11 cellular contexts compared by ENCODE assay signal in genomic region chr6:160348209-160348551, GRCh38. TPM values are rescaled to one million over a fixed set of nuclear protein-coding genes. Genes with fewer than 3 reads are reported as not detected.
A peak's percentile ranks its signal among the peaks of the same experiment; 100 is the strongest.
DNase-seq lines count a peak whose midpoint lies in the region; ATAC-seq and TF ChIP-seq lines count a peak whose summit lies in the region.
"Had no signal": no experiment of that assay in that cellular context is flagged by ENCODE, and none has a peak within 500 bp of the region (broad histone marks: within the 10 kb centered on the region; RNA-seq: fewer than 3 reads in every experiment).

Gene SLC22A3, plus strand, starts transcription at chr6:160348378. Its CDS starts 42 bp downstream, at chr6:160348420.

- peak within 1 kb of the TSS; percentile 20 to 61 for H3K27ac ChIP-seq in esophagus (ENCODE audit: low read depth in 2 of 2, low read length in 1 of 2)

- no peak within 1 kb of the TSS for H3K27ac Mint-ChIP-seq in activated CD8-positive, alpha-beta memory T cell treated with anti-CD3 and anti-CD28 coated beads, Interleukin-2, amount 10 ng/mL, durations not matched to agents 7 days and 5 days
- no peak within 1 kb of the TSS for H3K27ac Mint-ChIP-seq in type B pancreatic cell
- H3K27ac Mint-ChIP-seq in activated CD4-positive, alpha-beta T cell treated with anti-CD3 and anti-CD28 coated beads, Interleukin-2, amount 10 ng/mL, durations not matched to agents 24 days and 14 days, result no peak within 1 kb of the TSS
- H3K27ac Mint-ChIP-seq: HFFc6 had no signal

- WGBS in esophagus, 2 donors, result 1 to 2% methylated on average over 21 to 48 of the region's 48 CpGs

- peaks cover 5% of the 10 kb centered on the region for H3K4me1 Mint-ChIP-seq in activated CD8-positive, alpha-beta memory T cell treated with anti-CD3 and anti-CD28 coated beads, Interleukin-2, amount 10 ng/mL, durations not matched to agents 7 days and 5 days
- H3K4me1 Mint-ChIP-seq in type B pancreatic cell (ENCODE audit: unreplicated experiment), result peaks cover 4% of the 10 kb centered on the region
- peaks cover 3% of the 10 kb centered on the region for H3K4me1 Mint-ChIP-seq in activated CD4-positive, alpha-beta T cell treated with anti-CD3 and anti-CD28 coated beads, Interleukin-2, amount 10 ng/mL, durations not matched to agents 24 days and 14 days

- H3K4me3 ChIP-seq in esophagus (ENCODE audit: low read depth in 1 of 2, low read length in 2 of 2), result peak within 1 kb of the TSS; percentile 64 to 94

- no peaks in the 10 kb centered on the region for H3K27me3 ChIP-seq in esophagus (ENCODE audit: control insufficient read depth in 1 of 2, insufficient read depth in 2 of 2, low read length in 2 of 2)

- H3K4me1 ChIP-seq in esophagus (ENCODE audit: control insufficient read depth in 2 of 2, insufficient read depth in 2 of 2, low read length in 1 of 2), result peaks cover 0 to 6% of the 10 kb centered on the region in 2 donors

- no peak for TF ChIP-seq CTCF in type B pancreatic cell (conservative IDR thresholded peaks at IDR 0.05)

- no peak for DNase-seq in activated CD8-positive, alpha-beta memory T cell treated with anti-CD3 and anti-CD28 coated beads, Interleukin-2, amount 10 ng/mL, durations not matched to agents 7 days and 5 days
- no peak for DNase-seq in activated CD8-positive, alpha-beta memory T cell treated with anti-CD3 and anti-CD28 coated beads for 24 hours
- no peak for DNase-seq in mucosa of gallbladder (ENCODE audit: low spot score)
- no peak for DNase-seq in type B pancreatic cell (ENCODE audit: extremely low spot score, unreplicated experiment)
- DNase-seq in SKM-1 (lab: John Stamatoyannopoulos, UW; ENCODE audit: unreplicated experiment), result no peak
- no peak for DNase-seq in activated CD4-positive, alpha-beta T cell treated with anti-CD3 and anti-CD28 coated beads, Interleukin-2, amount 10 ng/mL, durations not matched to agents 24 days and 14 days
- DNase-seq: HFFc6; NCI-H748 treated with DMSO at 0.1 percent for 48 hours; stimulated activated CD4-positive, alpha-beta T cell treated with anti-CD3 and anti-CD28 coated beads, Interleukin-2, amount 100 ng/mL, for 48 hours had no signal

- H3K36me3 ChIP-seq in esophagus (ENCODE audit: control insufficient read depth in 2 of 2, insufficient read depth in 2 of 2, low read length in 1 of 2), result no peaks in the 10 kb centered on the region

- peak; percentile 20 for ATAC-seq in activated CD8-positive, alpha-beta memory T cell treated with anti-CD3 and anti-CD28 coated beads, Interleukin-2, amount 10 ng/mL, durations not matched to agents 7 days and 5 days
- ATAC-seq in GM19395 (IDR thresholded peaks at IDR 0.05; ENCODE audit: unreplicated experiment), result no peak

- no peaks in the 10 kb centered on the region for H3K9me3 Mint-ChIP-seq in activated CD8-positive, alpha-beta memory T cell treated with anti-CD3 and anti-CD28 coated beads, Interleukin-2, amount 10 ng/mL, durations not matched to agents 7 days and 5 days (ENCODE audit: low read depth)
- no peaks in the 10 kb centered on the region for H3K9me3 Mint-ChIP-seq in type B pancreatic cell
- H3K9me3 Mint-ChIP-seq in activated CD4-positive, alpha-beta T cell treated with anti-CD3 and anti-CD28 coated beads, Interleukin-2, amount 10 ng/mL, durations not matched to agents 24 days and 14 days, result no peaks in the 10 kb centered on the region

- CTCF ChIA-PET in activated CD8-positive, alpha-beta memory T cell treated with anti-CD3 and anti-CD28 coated beads, Interleukin-2, amount 10 ng/mL, durations not matched to agents 7 days and 5 days (lab: Charles Lee), result no interaction called here

- peaks cover 0 to 5% of the 10 kb centered on the region in 2 donors for H3K9me3 ChIP-seq in esophagus (ENCODE audit: control insufficient read depth in 2 of 2, insufficient read depth in 1 of 2, low read depth in 1 of 2, low read length in 1 of 2)

- H3K27me3 Mint-ChIP-seq in activated CD8-positive, alpha-beta memory T cell treated with anti-CD3 and anti-CD28 coated beads, Interleukin-2, amount 10 ng/mL, durations not matched to agents 7 days and 5 days, result peaks cover 68% of the 10 kb centered on the region
- H3K27me3 Mint-ChIP-seq in type B pancreatic cell, result peaks cover 80% of the 10 kb centered on the region
- peaks cover 56% of the 10 kb centered on the region for H3K27me3 Mint-ChIP-seq in activated CD4-positive, alpha-beta T cell treated with anti-CD3 and anti-CD28 coated beads, Interleukin-2, amount 10 ng/mL, durations not matched to agents 24 days and 14 days

- peak within 1 kb of the TSS; percentile 4 for H3K4me3 Mint-ChIP-seq in activated CD8-positive, alpha-beta memory T cell treated with anti-CD3 and anti-CD28 coated beads, Interleukin-2, amount 10 ng/mL, durations not matched to agents 7 days and 5 days
- peak within 1 kb of the TSS; percentile 81 for H3K4me3 Mint-ChIP-seq in type B pancreatic cell
- H3K4me3 Mint-ChIP-seq in activated CD4-positive, alpha-beta T cell treated with anti-CD3 and anti-CD28 coated beads, Interleukin-2, amount 10 ng/mL, durations not matched to agents 24 days and 14 days, result no peak within 1 kb of the TSS
- H3K4me3 Mint-ChIP-seq: HFFc6 had no signal

- H3K36me3 Mint-ChIP-seq in activated CD8-positive, alpha-beta memory T cell treated with anti-CD3 and anti-CD28 coated beads, Interleukin-2, amount 10 ng/mL, durations not matched to agents 7 days and 5 days, result no peaks in the 10 kb centered on the region
- H3K36me3 Mint-ChIP-seq in type B pancreatic cell, result no peaks in the 10 kb centered on the region
- H3K36me3 Mint-ChIP-seq in activated CD4-positive, alpha-beta T cell treated with anti-CD3 and anti-CD28 coated beads, Interleukin-2, amount 10 ng/mL, durations not matched to agents 24 days and 14 days (ENCODE audit: low read depth), result no peaks in the 10 kb centered on the region

- intact Hi-C loops in activated CD4-positive, alpha-beta T cell treated with anti-CD3 and anti-CD28 coated beads, Interleukin-2, amount 10 ng/mL, durations not matched to agents 24 days and 14 days (cut with micrococcal nuclease), result no loop called here

RNA-seq across cellular contexts. Expression of gene SLC22A3, which starts in this region (rescaled TPM):
- not detected for total RNA-seq in activated CD8-positive, alpha-beta memory T cell treated with anti-CD3 and anti-CD28 coated beads, Interleukin-2, amount 10 ng/mL, durations not matched to agents 7 days and 5 days
- 1 to 10 TPM; 3.4 to 5.8 TPM for polyA plus RNA-seq in esophagus
- 36.0 TPM for total RNA-seq in mucosa of gallbladder
- total RNA-seq in type B pancreatic cell (ENCODE audit: low replicate concordance), result 0.52 and 0.87 TPM in 2 replicates
- total RNA-seq in activated CD4-positive, alpha-beta T cell treated with anti-CD3 and anti-CD28 coated beads, Interleukin-2, amount 10 ng/mL, durations not matched to agents 24 days and 14 days, result not detected in 2 replicates
- total RNA-seq: HFFc6 had no signal

Comparison
In these comparisons a context has a peak if more than half of its experiments do, and no peak if none do; other contexts are left out.
1. RNA of gene SLC22A3 (total RNA-seq): 36.0 TPM in mucosa of gallbladder (single experiment); 0.52 to 0.87 TPM in type B pancreatic cell, not detected in activated CD8-positive, alpha-beta memory T cell treated with anti-CD3 and anti-CD28 coated beads, Interleukin-2, amount 10 ng/mL, durations not matched to agents 7 days and 5 days and not detected in activated CD4-positive, alpha-beta T cell treated with anti-CD3 and anti-CD28 coated beads, Interleukin-2, amount 10 ng/mL, durations not matched to agents 24 days and 14 days; every median in the first group is over 10 times any median in the second.
2. Peak in ATAC-seq in activated CD8-positive, alpha-beta memory T cell treated with anti-CD3 and anti-CD28 coated beads, Interleukin-2, amount 10 ng/mL, durations not matched to agents 7 days and 5 days; RNA of the gene not detected or under 1 TPM.